18 cellular contexts compared by ENCODE assay signal in the genomic region with DNA sequence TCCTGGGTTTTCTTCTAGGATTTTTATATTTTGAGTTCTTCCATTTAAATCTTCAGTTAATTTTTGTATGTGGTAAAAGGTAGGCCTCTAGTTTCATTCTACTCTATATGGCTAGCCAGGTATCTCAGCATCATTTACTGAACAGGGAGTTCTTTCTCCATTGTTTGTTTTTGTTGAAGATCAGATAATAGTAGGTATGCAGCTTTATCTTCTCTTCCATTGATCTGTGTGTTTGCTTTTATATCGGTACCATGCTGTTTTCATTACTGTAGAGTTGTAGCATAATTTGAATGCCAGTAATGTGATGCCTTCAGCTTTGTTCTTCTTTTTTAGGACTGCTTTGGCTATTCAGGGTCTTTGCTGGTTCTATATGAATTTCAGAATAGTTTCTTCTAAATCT.
"Had no signal": no experiment of that assay in that cellular context is flagged by ENCODE, and none has a peak within 500 bp of the region (broad histone marks: within the 10 kb centered on the region; RNA-seq: fewer than 3 reads in every experiment).

No MANE protein-coding gene starts in this region.

- H3K27ac Mint-ChIP-seq: naive thymus-derived CD8-positive, alpha-beta T cell; stimulated activated naive B cell treated with anti-CD40 and anti-IgM and Interleukin-4, amounts not matched to agents 10 μg/mL and 1 μg/mL and 100 μg/mL, for 72 hours had no signal

- H3K27me3 Mint-ChIP-seq: stimulated activated naive B cell treated with anti-CD40 and anti-IgM and Interleukin-4, amounts not matched to agents 10 μg/mL and 1 μg/mL and 100 μg/mL, for 72 hours had no signal

- H3K4me3 Mint-ChIP-seq: naive thymus-derived CD8-positive, alpha-beta T cell; stimulated activated naive B cell treated with anti-CD40 and anti-IgM and Interleukin-4, amounts not matched to agents 10 μg/mL and 1 μg/mL and 100 μg/mL, for 72 hours; stimulated activated naive CD8-positive, alpha-beta T cell treated with anti-CD3 and anti-CD28 coated beads, Interleukin-15, amount 100 ng/mL, for 72 hours had no signal

- ATAC-seq: gastrocnemius medialis; heart right ventricle; mucosa of descending colon; naive thymus-derived CD8-positive, alpha-beta T cell; psoas muscle; stimulated activated naive B cell treated with anti-CD40 and anti-IgM and Interleukin-4, amounts not matched to agents 10 μg/mL and 1 μg/mL and 100 μg/mL, for 72 hours; stimulated activated naive CD8-positive, alpha-beta T cell treated with anti-CD3 and anti-CD28 coated beads, Interleukin-15, amount 100 ng/mL, for 72 hours; upper lobe of right lung had no signal

- H3K36me3 Mint-ChIP-seq: naive thymus-derived CD8-positive, alpha-beta T cell; stimulated activated naive B cell treated with anti-CD40 and anti-IgM and Interleukin-4, amounts not matched to agents 10 μg/mL and 1 μg/mL and 100 μg/mL, for 72 hours had no signal

- H3K9me3 Mint-ChIP-seq: naive thymus-derived CD8-positive, alpha-beta T cell; stimulated activated naive B cell treated with anti-CD40 and anti-IgM and Interleukin-4, amounts not matched to agents 10 μg/mL and 1 μg/mL and 100 μg/mL, for 72 hours; stimulated activated naive CD8-positive, alpha-beta T cell treated with anti-CD3 and anti-CD28 coated beads, Interleukin-15, amount 100 ng/mL, for 72 hours had no signal

- DNase-seq: cortex of kidney; dorsolateral prefrontal cortex; effector memory CD4-positive, alpha-beta T cell; gastrocnemius medialis; heart right ventricle; hypothalamus; kidney glomerular epithelial cell; mucosa of descending colon; naive thymus-derived CD8-positive, alpha-beta T cell; psoas muscle; retina; sigmoid colon; stimulated activated CD4-positive, alpha-beta T cell treated with anti-CD3 and anti-CD28 coated beads, Interleukin-2, amount 100 ng/mL, for 24 hours; stimulated activated CD4-positive, alpha-beta T cell treated with anti-CD3 and anti-CD28 coated beads, Interleukin-4, amount 100 ng/mL, for 4 hours; stimulated activated naive B cell treated with anti-CD40 and anti-IgM and Interleukin-4, amounts not matched to agents 10 μg/mL and 1 μg/mL and 100 μg/mL, for 72 hours; stimulated activated naive CD8-positive, alpha-beta T cell treated with anti-CD3 and anti-CD28 coated beads, Interleukin-15, amount 100 ng/mL, for 72 hours; testis; upper lobe of right lung had no signal
